Comparison of ENCODE assay signal across 8 cellular contexts in genomic region chr5:35478856-35479682, GRCh38.
DNase-seq lines count a peak whose midpoint lies in the region; ATAC-seq and TF ChIP-seq lines count a peak whose summit lies in the region.

No MANE protein-coding gene starts in this region.

- TF ChIP-seq CTCF in GM12864 (IDR thresholded peaks at IDR 0.05; ENCODE audit: low read depth, low read length, missing control alignments) (no peak), retinal pigment epithelial cell (conservative IDR thresholded peaks at IDR 0.05; ENCODE audit: low read depth, low read length) (no peak)

- ATAC-seq in HG03066 (IDR thresholded peaks at IDR 0.05; ENCODE audit: low read depth, unreplicated experiment) = peak; percentile 49

- DNase-seq in GM12864 (ENCODE audit: low read depth) (peak; percentile 2), SW480 (ENCODE audit: low spot score) (peak; percentile 57), fibroblast of peridontal ligament (ENCODE audit: extremely low read depth) (peak; percentile 67), retinal pigment epithelial cell (ENCODE audit: low read depth) (no peak), amygdala (lab: John Stamatoyannopoulos, UW) (no peak), NCI-H2107 treated with DMSO at 0.1 percent for 48 hours (lab: John Stamatoyannopoulos, UW; ENCODE audit: unreplicated experiment) (no peak)
- DNase-seq in stimulated activated CD4-positive, alpha-beta T cell treated with anti-CD3 and anti-CD28 coated beads, Interleukin-1b, Interleukin-23, amount 100 ng/mL, for 48 hours = no peak

- H3K4me3 ChIP-seq in GM12864 (ENCODE audit: low read depth, low read length) (no peak overlapping the region), retinal pigment epithelial cell (ENCODE audit: low read length) (peak overlapping the region; percentile 30)

Comparison
In these comparisons a context has a peak if more than half of its experiments do, and no peak if none do; other contexts are left out.
1. DNase-seq: peak in GM12864 (single experiment), SW480 (single experiment) and fibroblast of peridontal ligament (single experiment); none in retinal pigment epithelial cell (single experiment), amygdala (0 of 56), NCI-H2107 treated with DMSO at 0.1 percent for 48 hours (single experiment) and stimulated activated CD4-positive, alpha-beta T cell treated with anti-CD3 and anti-CD28 coated beads, Interleukin-1b, Interleukin-23, amount 100 ng/mL, for 48 hours (single experiment).